In the genomic region with DNA sequence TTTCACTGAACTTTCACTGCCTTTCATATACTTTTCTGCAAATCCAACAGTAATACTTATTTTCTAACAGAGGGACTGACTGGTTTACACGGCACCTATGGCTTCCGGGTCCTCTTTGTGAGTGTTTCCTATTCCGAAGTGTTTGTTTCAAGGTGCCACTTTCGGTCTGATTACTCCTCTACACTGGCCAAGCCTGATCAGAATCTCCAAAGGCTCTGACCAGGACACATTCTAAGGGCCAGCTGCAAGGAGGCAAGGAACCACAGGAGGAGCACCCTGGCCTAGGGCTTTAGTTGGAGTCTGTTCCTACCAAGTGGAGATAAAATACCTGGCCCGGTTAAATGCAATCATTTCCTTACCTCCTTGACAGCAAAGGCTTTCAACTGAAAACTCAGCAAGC, we compare ENCODE assay signal across 24 cellular contexts.
"Had no signal": no experiment of that assay in that cellular context is flagged by ENCODE, and none has a peak within 500 bp of the region (broad histone marks: within the 10 kb centered on the region; RNA-seq: fewer than 3 reads in every experiment).

No MANE protein-coding gene starts in this region.

- H3K4me1 Mint-ChIP-seq: activated CD4-positive, alpha-beta T cell treated with anti-CD3 and anti-CD28 coated beads for 36 hours; natural killer cell had no signal

- H3K4me3 Mint-ChIP-seq: activated CD4-positive, alpha-beta T cell treated with anti-CD3 and anti-CD28 coated beads for 36 hours; activated naive CD4-positive, alpha-beta T cell treated with anti-CD3 and anti-CD28 coated beads for 36 hours; activated T-helper 1 cell treated with anti-CD3 and anti-CD28 coated beads, Interleukin-12 subunit alpha, Interleukin-12 subunit beta, Interleukin-2, Interleukin-4 antibody, amounts not matched to agents 30 ng/mL and 10 ng/mL and 1 ng/mL, durations not matched to agents 14 hours and 24 hours and 36 hours; natural killer cell had no signal

- H3K4me3 ChIP-seq: colonic mucosa, gastroesophageal sphincter, hepatocyte, right lobe of liver, skin epidermis, testis, transverse colon, vagina had no signal

- H3K27me3 ChIP-seq: colonic mucosa, gastroesophageal sphincter, hepatocyte, right lobe of liver, testis, transverse colon, vagina had no signal

- ATAC-seq: activated CD4-positive, alpha-beta T cell treated with anti-CD3 and anti-CD28 coated beads for 36 hours; gastroesophageal sphincter; left colon; natural killer cell; right lobe of liver; stimulated activated naive CD8-positive, alpha-beta T cell treated with anti-CD3 and anti-CD28 coated beads, Interleukin-15, Interleukin-2, amounts not matched to agents 100 U/mL and 50 U/mL, for 24 hours had no signal

- H3K4me1 ChIP-seq: colonic mucosa, right lobe of liver had no signal

- H3K36me3 ChIP-seq: colonic mucosa, gastroesophageal sphincter, right lobe of liver, transverse colon, vagina had no signal

- H3K9me3 Mint-ChIP-seq: activated naive CD4-positive, alpha-beta T cell treated with anti-CD3 and anti-CD28 coated beads for 36 hours; activated T-helper 1 cell treated with anti-CD3 and anti-CD28 coated beads, Interleukin-12 subunit alpha, Interleukin-12 subunit beta, Interleukin-2, Interleukin-4 antibody, amounts not matched to agents 30 ng/mL and 10 ng/mL and 1 ng/mL, durations not matched to agents 14 hours and 24 hours and 36 hours had no signal

- H3K27ac Mint-ChIP-seq: activated CD4-positive, alpha-beta T cell treated with anti-CD3 and anti-CD28 coated beads for 36 hours; activated naive CD4-positive, alpha-beta T cell treated with anti-CD3 and anti-CD28 coated beads for 36 hours; activated T-helper 1 cell treated with anti-CD3 and anti-CD28 coated beads, Interleukin-12 subunit alpha, Interleukin-12 subunit beta, Interleukin-2, Interleukin-4 antibody, amounts not matched to agents 30 ng/mL and 10 ng/mL and 1 ng/mL, durations not matched to agents 14 hours and 24 hours and 36 hours; natural killer cell had no signal

- H3K4me2 ChIP-seq: hepatocyte had no signal

- H2AFZ ChIP-seq: hepatocyte had no signal

- H3K79me2 ChIP-seq: hepatocyte had no signal

- H3K9me3 ChIP-seq: colonic mucosa, gastroesophageal sphincter, right lobe of liver, testis, transverse colon, vagina had no signal

- DNase-seq: activated CD4-positive, alpha-beta T cell treated with anti-CD3 and anti-CD28 coated beads for 36 hours; activated CD4-positive, alpha-beta T cell treated with anti-CD3 and anti-CD28 coated beads, Interleukin-2, amount 50 U/mL, for 48 hours; activated CD4-positive, CD25-positive, alpha-beta regulatory T cell; activated CD8-positive, alpha-beta memory T cell treated with anti-CD3 and anti-CD28 coated beads for 24 hours; activated effector memory CD4-positive, alpha-beta T cell treated with anti-CD3 and anti-CD28 coated beads, Interleukin-2, amount 50 U/mL, for 16 hours; activated naive CD4-positive, alpha-beta T cell treated with anti-CD3 and anti-CD28 coated beads for 36 hours; activated T-cell treated with anti-CD3 and anti-CD28 coated beads, Interleukin-2, amount 50 U/mL, for 1 hour; colonic mucosa; effector CD8-positive, alpha-beta T cell; left colon; mesendoderm; natural killer cell; right lobe of liver; stimulated activated CD4-positive, alpha-beta T cell treated with anti-CD3 and anti-CD28 coated beads, Interleukin-12 subunit alpha, Interleukin-12 subunit beta, amount 100 ng/mL, for 4 hours; stimulated activated CD4-positive, alpha-beta T cell treated with anti-CD3 and anti-CD28 coated beads, Interleukin-4, amount 100 ng/mL, for 1 hour; stimulated activated naive CD8-positive, alpha-beta T cell treated with anti-CD3 and anti-CD28 coated beads, Interleukin-15, Interleukin-2, amounts not matched to agents 100 U/mL and 50 U/mL, for 24 hours; testis; transverse colon had no signal

- H3K36me3 Mint-ChIP-seq: natural killer cell had no signal

- H3K27ac ChIP-seq: colonic mucosa, epithelial cell of prostate, gastroesophageal sphincter, hepatocyte, right lobe of liver, skin epidermis, testis, transverse colon, vagina had no signal
